ENCODE assay signal across 15 cellular contexts in the genomic region with DNA sequence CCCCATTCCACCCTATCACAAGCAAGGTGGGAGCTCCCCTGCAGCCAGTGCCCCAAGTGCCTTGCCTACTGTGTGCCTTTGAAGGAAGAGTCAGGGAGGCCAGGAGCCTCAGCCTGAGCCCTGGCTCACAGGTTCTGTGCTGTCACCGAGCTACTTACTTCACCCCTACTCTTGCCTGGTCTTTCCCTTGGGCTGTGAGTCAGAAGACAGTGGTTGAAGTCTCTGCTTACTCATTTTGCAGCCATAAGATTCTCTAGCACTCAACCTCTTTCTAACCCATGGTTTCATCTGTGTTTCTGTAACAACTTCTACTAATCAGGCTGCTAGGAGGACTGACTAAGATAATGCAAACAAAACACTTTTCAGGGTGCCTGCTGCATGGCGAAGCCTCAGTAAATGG.
DNase-seq lines count a peak whose midpoint lies in the region; ATAC-seq and TF ChIP-seq lines count a peak whose summit lies in the region.
"Had no signal": no experiment of that assay in that cellular context is flagged by ENCODE, and none has a peak within 500 bp of the region (broad histone marks: within the 10 kb centered on the region; RNA-seq: fewer than 3 reads in every experiment).

No MANE protein-coding gene starts in this region.

- DNase-seq in stimulated activated CD4-positive, alpha-beta T cell treated with anti-CD3 and anti-CD28 coated beads, Interleukin-1b, Interleukin-23, amount 100 ng/mL, for 48 hours: peak; percentile 8
- DNase-seq in stimulated activated CD4-positive, alpha-beta T cell treated with anti-CD3 and anti-CD28 coated beads, Interleukin-4, amount 100 ng/mL, for 1 hour: no peak
- no peak for DNase-seq in RWPE2 (ENCODE audit: low spot score)
- DNase-seq in fibroblast of the aortic adventitia (ENCODE audit: low read depth): peak; percentile 63
- peak; percentile 93 for DNase-seq in stromal cell of bone marrow (ENCODE audit: low read depth)
- DNase-seq in CD4-positive, alpha-beta T cell: no peak
- no peak for DNase-seq in activated CD8-positive, alpha-beta memory T cell treated with anti-CD3 and anti-CD28 coated beads, Interleukin-2, amount 50 U/mL, for 4 hours
- DNase-seq: adrenal gland; GOT3; NCI-H146; NCI-H774; stimulated activated CD4-positive, alpha-beta T cell treated with anti-CD3 and anti-CD28 coated beads, Interleukin-2, amount 100 ng/mL, for 48 hours had no signal

- H3K27ac ChIP-seq in RWPE2 (ENCODE audit: poor library complexity, severe bottlenecking): no peak overlapping the region
- H3K27ac ChIP-seq in CD4-positive, alpha-beta T cell (ENCODE audit: low read depth, low read length): no peak overlapping the region
- H3K27ac ChIP-seq: adrenal gland, prostate gland, SK-N-MC had no signal

- peaks cover 12% of the 10 kb centered on the region for H3K27me3 Mint-ChIP-seq in CD4-positive, alpha-beta T cell

- TF ChIP-seq CTCF in RWPE2 (IDR thresholded peaks at IDR 0.05; ENCODE audit: poor library complexity, severe bottlenecking) (no peak), fibroblast of the aortic adventitia (IDR thresholded peaks at IDR 0.05; ENCODE audit: insufficient read depth, low read length) (no peak)
- no peak for TF ChIP-seq CTCF in CD4-positive, alpha-beta T cell (IDR thresholded peaks at IDR 0.05)

- H3K4me3 ChIP-seq in RWPE2 (ENCODE audit: severe bottlenecking) (no peak overlapping the region), fibroblast of the aortic adventitia (ENCODE audit: low read depth, low read length) (no peak overlapping the region)
- H3K4me3 ChIP-seq: adrenal gland, prostate gland, SK-N-MC had no signal

- intact Hi-C loops in CD4-positive, alpha-beta T cell (cut with DNase I, micrococcal nuclease): no loop called here

- H3K9me3 Mint-ChIP-seq in CD4-positive, alpha-beta T cell: no peaks in the 10 kb centered on the region

- ATAC-seq in RWPE2 (ENCODE audit: low read depth) (peak; percentile 70), GM18502 (IDR thresholded peaks at IDR 0.05; ENCODE audit: poor library complexity, unreplicated experiment) (no peak)
- no peak for ATAC-seq in CD4-positive, alpha-beta T cell (ENCODE audit: poor library complexity)

- H3K9me3 ChIP-seq in RWPE2 (ENCODE audit: severe bottlenecking): no peaks in the 10 kb centered on the region
- H3K9me3 ChIP-seq in CD4-positive, alpha-beta T cell (ENCODE audit: control insufficient read depth, low read length): no peaks in the 10 kb centered on the region
- H3K9me3 ChIP-seq: adrenal gland, prostate gland had no signal

- CTCF ChIA-PET in CD4-positive, alpha-beta T cell (lab: Charles Lee): no interaction called here

- no peaks in the 10 kb centered on the region for H3K27me3 ChIP-seq in RWPE2 (ENCODE audit: insufficient read depth, poor library complexity, severe bottlenecking)
- no peaks in the 10 kb centered on the region for H3K27me3 ChIP-seq in CD4-positive, alpha-beta T cell (ENCODE audit: control insufficient read depth, insufficient read depth, low read length)
- H3K27me3 ChIP-seq: adrenal gland had no signal

- H3K4me3 Mint-ChIP-seq in CD4-positive, alpha-beta T cell: no peak overlapping the region

- H3K36me3 ChIP-seq in RWPE2 (ENCODE audit: low read depth): no peaks in the 10 kb centered on the region
- H3K36me3 ChIP-seq: adrenal gland, prostate gland had no signal

- POLR2A ChIA-PET in CD4-positive, alpha-beta T cell (lab: Charles Lee): no interaction called here

- H3K4me1 Mint-ChIP-seq in CD4-positive, alpha-beta T cell (ENCODE audit: low read depth): no peaks in the 10 kb centered on the region

- no peaks in the 10 kb centered on the region for H3K36me3 Mint-ChIP-seq in CD4-positive, alpha-beta T cell (ENCODE audit: low read depth)

- no peak overlapping the region for H3K27ac Mint-ChIP-seq in CD4-positive, alpha-beta T cell

- H3K4me1 ChIP-seq in RWPE2 (ENCODE audit: insufficient read depth, poor library complexity, severe bottlenecking): peaks cover 7% of the 10 kb centered on the region
- H3K4me1 ChIP-seq: prostate gland had no signal

Comparison
In these comparisons a context has a peak if more than half of its experiments do, and no peak if none do; other contexts are left out.
1. DNase-seq: peak in stimulated activated CD4-positive, alpha-beta T cell treated with anti-CD3 and anti-CD28 coated beads, Interleukin-1b, Interleukin-23, amount 100 ng/mL, for 48 hours (single experiment), fibroblast of the aortic adventitia (single experiment) and stromal cell of bone marrow (single experiment); none in stimulated activated CD4-positive, alpha-beta T cell treated with anti-CD3 and anti-CD28 coated beads, Interleukin-4, amount 100 ng/mL, for 1 hour (single experiment), RWPE2 (single experiment), CD4-positive, alpha-beta T cell (0 of 10) and activated CD8-positive, alpha-beta memory T cell treated with anti-CD3 and anti-CD28 coated beads, Interleukin-2, amount 50 U/mL, for 4 hours (single experiment).